Comparison of ENCODE assay signal across 1 cellular context in genomic region chr3:58521002-58521670, GRCh38.
TF ChIP-seq lines count a peak whose summit lies in the region.

No MANE protein-coding gene starts in this region.

TF ChIP-seq in HepG2, 621 proteins besides CTCF, POLR2A, EP300 and RAD21 (continued from another document and continues in another):
- TF ChIP-seq DPF2 (CRISPR knock-in tag; IDR thresholded peaks at IDR 0.05; ENCODE audit: borderline replicate concordance, low read depth) (peak; percentile 67; the same call in 1 of the 2 replicates), PRPF4 (IDR thresholded peaks at IDR 0.05; ENCODE audit: low read depth, low read length, poor library complexity, severe bottlenecking) (no peak), ZNF329 (CRISPR knock-in tag; IDR thresholded peaks at IDR 0.05; ENCODE audit: low read depth) (peak; percentile 59; the same call in 1 of the 2 replicates), XBP1 (CRISPR knock-in tag; IDR thresholded peaks at IDR 0.05) (no peak), ZNF510 (CRISPR knock-in tag; IDR thresholded peaks at IDR 0.05; ENCODE audit: low read depth) (no peak), ZNF569 (CRISPR knock-in tag; IDR thresholded peaks at IDR 0.05; ENCODE audit: borderline replicate concordance) (no peak), ZNF333 (CRISPR knock-in tag; IDR thresholded peaks at IDR 0.05; ENCODE audit: borderline replicate concordance) (no peak), MTERF4 (CRISPR knock-in tag; IDR thresholded peaks at IDR 0.05) (no peak), TERF1 (CRISPR knock-in tag; IDR thresholded peaks at IDR 0.05) (no peak), HNF1B (CRISPR knock-in tag; IDR thresholded peaks at IDR 0.05) (no peak), MIXL1 (CRISPR knock-in tag; IDR thresholded peaks at IDR 0.05) (peak; percentile 11; the same call in 1 of the 2 replicates), SALL1 (CRISPR knock-in tag; IDR thresholded peaks at IDR 0.05) (peak; percentile 90), ZNF558 (CRISPR knock-in tag; IDR thresholded peaks at IDR 0.05; ENCODE audit: borderline replicate concordance) (peak; percentile 71; the same call in 1 of the 2 replicates), ZNF33A (CRISPR knock-in tag; IDR thresholded peaks at IDR 0.05; ENCODE audit: borderline replicate concordance) (no peak), PLRG1 (conservative IDR thresholded peaks at IDR 0.05) (no peak), ARID2 (CRISPR knock-in tag; IDR thresholded peaks at IDR 0.05; ENCODE audit: borderline replicate concordance) (no peak), ZNF34 (CRISPR knock-in tag; IDR thresholded peaks at IDR 0.05; ENCODE audit: borderline replicate concordance) (no peak), ZNF773 (CRISPR knock-in tag; IDR thresholded peaks at IDR 0.05; ENCODE audit: borderline replicate concordance) (no peak), THAP8 (CRISPR knock-in tag; IDR thresholded peaks at IDR 0.05; ENCODE audit: borderline replicate concordance) (no peak), HOXA5 (CRISPR knock-in tag; IDR thresholded peaks at IDR 0.05) (no peak), MIER2 (CRISPR knock-in tag; IDR thresholded peaks at IDR 0.05) (0 out of 2 replicates have a peak, but pooled peaks have one; percentile 51), KLF6 (CRISPR knock-in tag; IDR thresholded peaks at IDR 0.05) (peak; percentile 50; the same call in 1 of the 2 replicates), ZIK1 (CRISPR knock-in tag; IDR thresholded peaks at IDR 0.05; ENCODE audit: borderline replicate concordance, low read depth) (no peak), DBP (CRISPR knock-in tag; IDR thresholded peaks at IDR 0.05; ENCODE audit: not compliant biosample characterization) (peak; percentile 45), CREB1 (IDR thresholded peaks at IDR 0.05) (no peak), CREB1 (CRISPR knock-in tag; IDR thresholded peaks at IDR 0.05) (no peak), RCOR2 (CRISPR knock-in tag; IDR thresholded peaks at IDR 0.05) (no peak), ZNF138 (CRISPR knock-in tag; IDR thresholded peaks at IDR 0.05; ENCODE audit: low read depth) (peak; percentile 86; the same call in 1 of the 2 replicates), ATM (IDR thresholded peaks at IDR 0.05; ENCODE audit: borderline replicate concordance) (no peak), ZBTB1 (CRISPR knock-in tag; IDR thresholded peaks at IDR 0.05; ENCODE audit: borderline replicate concordance) (no peak), U2AF1 (optimal IDR thresholded peaks at IDR 0.05; ENCODE audit: low read depth, low read length) (no peak), ZBTB21 (CRISPR knock-in tag; IDR thresholded peaks at IDR 0.05) (no peak), ZNF766 (CRISPR knock-in tag; IDR thresholded peaks at IDR 0.05; ENCODE audit: borderline replicate concordance) (no peak), SMARCC2 (IDR thresholded peaks at IDR 0.05) (no peak), ZNF850 (CRISPR knock-in tag; conservative IDR thresholded peaks at IDR 0.05) (no peak), ZNF713 (CRISPR knock-in tag; IDR thresholded peaks at IDR 0.05) (peak; percentile 37; the same call in 1 of the 2 replicates), ETV5 (CRISPR knock-in tag; IDR thresholded peaks at IDR 0.05; ENCODE audit: borderline replicate concordance) (0 out of 2 replicates have a peak, but pooled peaks have one; percentile 21), ZNF556 (CRISPR knock-in tag; IDR thresholded peaks at IDR 0.05; ENCODE audit: borderline replicate concordance) (no peak), ZNF660 (CRISPR knock-in tag; IDR thresholded peaks at IDR 0.05; ENCODE audit: borderline replicate concordance, low read depth) (no peak), SRSF4 (IDR thresholded peaks at IDR 0.05; ENCODE audit: low read depth, low read length, poor library complexity, severe bottlenecking) (no peak), ARHGAP35 (CRISPR knock-in tag; IDR thresholded peaks at IDR 0.05; ENCODE audit: borderline replicate concordance) (no peak), YY1 (IDR thresholded peaks at IDR 0.05; ENCODE audit: insufficient read depth, insufficient replicate concordance, low read depth, low read length) (peak; percentile 45), SAP130 (CRISPR knock-in tag; IDR thresholded peaks at IDR 0.05; ENCODE audit: low read depth) (peak; percentile 81), GLI4 (CRISPR knock-in tag; IDR thresholded peaks at IDR 0.05; ENCODE audit: borderline replicate concordance) (no peak), CHD2 (IDR thresholded peaks at IDR 0.05; ENCODE audit: low read depth, low read length) (no peak), PHF21A (CRISPR knock-in tag; IDR thresholded peaks at IDR 0.05) (peak; percentile 59), ZNF550 (CRISPR knock-in tag; IDR thresholded peaks at IDR 0.05; ENCODE audit: borderline replicate concordance) (no peak), ZNF792 (CRISPR knock-in tag; IDR thresholded peaks at IDR 0.05) (peak; percentile 91), ATF7-NPFF (CRISPR knock-in tag; IDR thresholded peaks at IDR 0.05; ENCODE audit: low read depth) (peak; percentile 90), MTF2 (CRISPR knock-in tag; IDR thresholded peaks at IDR 0.05; ENCODE audit: borderline replicate concordance) (no peak), NFIC (IDR thresholded peaks at IDR 0.05; ENCODE audit: low read length) (no peak), RBFOX2 (IDR thresholded peaks at IDR 0.05; ENCODE audit: low read depth, low read length) (no peak), DR1 (CRISPR knock-in tag; IDR thresholded peaks at IDR 0.05) (no peak), ELK4 (CRISPR knock-in tag; IDR thresholded peaks at IDR 0.05; ENCODE audit: borderline replicate concordance) (no peak), ZBTB2 (CRISPR knock-in tag; IDR thresholded peaks at IDR 0.05; ENCODE audit: low read depth) (no peak), ZNF841 (CRISPR knock-in tag; IDR thresholded peaks at IDR 0.05; ENCODE audit: borderline replicate concordance) (no peak), ZNF781 (CRISPR knock-in tag; IDR thresholded peaks at IDR 0.05; ENCODE audit: borderline replicate concordance, not compliant biosample characterization) (peak; percentile 82), TARDBP (CRISPR knock-in tag; IDR thresholded peaks at IDR 0.05) (no peak; the same call in 1 of the 2 replicates), ZNF460 (CRISPR knock-in tag; IDR thresholded peaks at IDR 0.05; ENCODE audit: borderline replicate concordance) (no peak), CCDC6 (CRISPR knock-in tag; IDR thresholded peaks at IDR 0.05) (peak; percentile 90), THAP9 (CRISPR knock-in tag; IDR thresholded peaks at IDR 0.05; ENCODE audit: borderline replicate concordance) (peak; percentile 18; the same call in 1 of the 2 replicates), ELF4 (CRISPR knock-in tag; IDR thresholded peaks at IDR 0.05; ENCODE audit: borderline replicate concordance) (no peak), NR2F2 (IDR thresholded peaks at IDR 0.05; ENCODE audit: borderline replicate concordance, low read depth) (0 out of 2 replicates have a peak, but pooled peaks have one; percentile 10), CHD4 (IDR thresholded peaks at IDR 0.05; ENCODE audit: borderline replicate concordance, low read length) (no peak), ZNF160 (CRISPR knock-in tag; IDR thresholded peaks at IDR 0.05) (no peak; the same call in 1 of the 2 replicates), NFATC3 (CRISPR knock-in tag; IDR thresholded peaks at IDR 0.05) (no peak), KAT2B (IDR thresholded peaks at IDR 0.05; ENCODE audit: borderline replicate concordance, low read depth, low read length) (no peak), SNAI1 (CRISPR knock-in tag; IDR thresholded peaks at IDR 0.05; ENCODE audit: borderline replicate concordance) (peak; percentile 66; the same call in 1 of the 2 replicates)
